Comparison of ENCODE assay signal across 8 cellular contexts in genomic region chr7:55254596-55255500, GRCh38.
DNase-seq lines count a peak whose midpoint lies in the region; ATAC-seq and TF ChIP-seq lines count a peak whose summit lies in the region.

No MANE protein-coding gene starts in this region.

- ATAC-seq in GM18907 (IDR thresholded peaks at IDR 0.05; ENCODE audit: unreplicated experiment) (peak; percentile 81), HG03135 (IDR thresholded peaks at IDR 0.05; ENCODE audit: unreplicated experiment) (peak; percentile 76), lung (ENCODE audit: insufficient read depth, low FRiP score) (peak; percentile 95)
- peak; percentile 70 for ATAC-seq in activated CD8-positive, alpha-beta T cell treated with anti-CD3 and anti-CD28 coated beads for 36 hours

- H3K4me1 ChIP-seq in ectodermal cell (ENCODE audit: control insufficient read depth, insufficient read depth, low read length) (no peaks in the 10 kb centered on the region), lung (ENCODE audit: control insufficient read depth in 2 of 2, insufficient read depth in 2 of 2, low read length in 2 of 2) (peaks cover 0 to 6% of the 10 kb centered on the region in 2 donors)

- no peak overlapping the region for H3K27ac Mint-ChIP-seq in activated CD8-positive, alpha-beta T cell treated with anti-CD3 and anti-CD28 coated beads for 36 hours

- TF ChIP-seq CTCF in activated CD8-positive, alpha-beta T cell treated with anti-CD3 and anti-CD28 coated beads for 36 hours (IDR thresholded peaks at IDR 0.05): peak; percentile 89
- TF ChIP-seq CTCF in lung (IDR thresholded peaks at IDR 0.05; ENCODE audit: control extremely low read depth, extremely low read depth): peak; percentile 78

- H3K36me3 Mint-ChIP-seq in activated CD8-positive, alpha-beta T cell treated with anti-CD3 and anti-CD28 coated beads for 36 hours (ENCODE audit: low read depth): no peaks in the 10 kb centered on the region

- WGBS in ectodermal cell, 2 experiments: 1% methylated on average over 80 of the region's 80 CpGs
- 1 to 2% methylated on average over 61 to 80 of the region's 80 CpGs for WGBS in lung, 2 donors

- POLR2A ChIA-PET in activated CD8-positive, alpha-beta T cell treated with anti-CD3 and anti-CD28 coated beads for 36 hours (lab: Charles Lee): interaction anchor here (0.6 to 1.4 kb wide), 4 partner anchors 111 to 496 kb away, joined by 3 to 4 read pairs (median 4); partner anchors contain the start of gene SEC61G

- peaks cover 3% of the 10 kb centered on the region for H3K4me1 Mint-ChIP-seq in activated CD8-positive, alpha-beta T cell treated with anti-CD3 and anti-CD28 coated beads for 36 hours (ENCODE audit: low read depth)

- H3K27me3 ChIP-seq in ectodermal cell (ENCODE audit: control insufficient read depth, insufficient read depth, low read length, poor library complexity, severe bottlenecking) (peaks cover 45% of the 10 kb centered on the region), lung (ENCODE audit: control insufficient read depth, insufficient read depth) (no peaks in the 10 kb centered on the region)

- peak overlapping the region; percentile 74 for H3K4me3 Mint-ChIP-seq in activated CD8-positive, alpha-beta T cell treated with anti-CD3 and anti-CD28 coated beads for 36 hours

- no peak overlapping the region for H3K27ac ChIP-seq in ectodermal cell (ENCODE audit: insufficient read depth, low read depth, low read length, poor library complexity, severe bottlenecking)
- peak overlapping the region in 1 of 2 donors; percentile 67 for H3K27ac ChIP-seq in lung (ENCODE audit: low read depth in 1 of 2, low read length in 1 of 2)

- CTCF ChIA-PET in activated CD8-positive, alpha-beta T cell treated with anti-CD3 and anti-CD28 coated beads for 36 hours (lab: Charles Lee): interaction anchor here (0.6 to 5.6 kb wide), 91 partner anchors 10 to 706 kb away, joined by 3 to 135 read pairs (median 4); partner anchors contain the start of genes EGFR and SEC61G

- intact Hi-C loops in activated CD8-positive, alpha-beta T cell treated with anti-CD3 and anti-CD28 coated beads for 36 hours (cut with micrococcal nuclease): loop anchor here (5.0 kb wide), 2 partner anchors 468 to 483 kb away; no protein-coding TSS in a partner anchor

- no peaks in the 10 kb centered on the region for H3K9me3 ChIP-seq in ectodermal cell (ENCODE audit: control insufficient read depth, low read length)
- H3K9me3 ChIP-seq in lung (ENCODE audit: control insufficient read depth in 2 of 2, insufficient read depth in 1 of 2, low read length in 1 of 2): no peaks in the 10 kb centered on the region

- H3K4me3 ChIP-seq in ectodermal cell (ENCODE audit: insufficient read depth, low read depth, low read length): peak overlapping the region; percentile 49
- H3K4me3 ChIP-seq in lung: peak overlapping the region; percentile 51

- H3K9me3 Mint-ChIP-seq in activated CD8-positive, alpha-beta T cell treated with anti-CD3 and anti-CD28 coated beads for 36 hours: no peaks in the 10 kb centered on the region

- H3K27me3 Mint-ChIP-seq in activated CD8-positive, alpha-beta T cell treated with anti-CD3 and anti-CD28 coated beads for 36 hours: peaks cover 44% of the 10 kb centered on the region

- DNase-seq in AG08395 (ENCODE audit: low spot score) (peak; percentile 88), NCI-H446 (lab: John Stamatoyannopoulos, UW) (peak; percentile 43 to 71), lung (ENCODE audit: low spot score) (peak; percentile 84)
- peak; percentile 74 for DNase-seq in activated CD8-positive, alpha-beta T cell treated with anti-CD3 and anti-CD28 coated beads for 36 hours
- peak; percentile 46 to 70 (median 52) for DNase-seq in stimulated activated CD4-positive, alpha-beta T cell treated with anti-CD3 and anti-CD28 coated beads, TNF-alpha, amount 100 ng/mL, for 24 hours (ENCODE audit: low read depth in 3 of 3)

- no peaks in the 10 kb centered on the region for H3K36me3 ChIP-seq in ectodermal cell (ENCODE audit: control insufficient read depth, insufficient read depth, low read length)
- H3K36me3 ChIP-seq in lung (ENCODE audit: control insufficient read depth in 2 of 2, insufficient read depth in 2 of 2, low read length in 2 of 2): no peaks in the 10 kb centered on the region
